Comparison of ENCODE assay signal across 8 cellular contexts in genomic region chr7:141770083-141770583, GRCh38. TPM values are rescaled to one million over a fixed set of nuclear protein-coding genes. Genes with fewer than 3 reads are reported as not detected.
"Had no signal": no experiment of that assay in that cellular context is flagged by ENCODE, and none has a peak within 500 bp of the region (broad histone marks: within the 10 kb centered on the region; RNA-seq: fewer than 3 reads in every experiment).

No MANE protein-coding gene starts in this region.

RNA-seq across cellular contexts. Expression of gene TAS2R3, which starts 6.2 kb away (rescaled TPM):
- total RNA-seq: myocyte had no signal
- polyA plus RNA-seq: hepatocyte; immature natural killer cell; liver; lung; mammary epithelial cell; naive thymus-derived CD4-positive, alpha-beta T cell had no signal

RNA-seq across cellular contexts. Expression of gene TAS2R4, which starts 6.3 kb away (rescaled TPM):
- polyA plus RNA-seq: hepatocyte; immature natural killer cell; naive thymus-derived CD4-positive, alpha-beta T cell had no signal

RNA-seq across cellular contexts. Expression of gene TAS2R5, which starts 19.9 kb away (rescaled TPM):
- total RNA-seq: left ventricle myocardium superior had no signal
- polyA plus RNA-seq: immature natural killer cell had no signal
